In the genomic region with DNA sequence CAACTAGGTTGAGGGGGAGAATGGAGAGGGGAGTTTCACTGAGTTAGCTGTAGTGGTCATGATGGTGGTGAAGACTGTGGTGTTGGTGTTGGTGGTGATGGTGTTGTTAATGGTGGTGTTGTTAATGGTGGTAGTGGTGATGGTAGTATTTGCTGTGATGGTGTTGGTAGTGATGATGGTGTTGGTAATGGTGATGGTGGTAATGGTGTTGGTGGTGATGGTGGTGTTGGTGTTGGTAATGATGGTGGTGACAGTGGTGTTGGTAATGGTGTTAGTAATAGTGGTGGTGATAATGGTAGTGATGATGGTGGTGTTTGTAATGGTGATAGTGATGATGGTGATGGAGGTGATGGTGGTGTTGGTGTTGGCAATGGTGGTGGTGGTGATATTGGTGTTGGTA, we compare ENCODE assay signal across 31 cellular contexts. TPM values are rescaled to one million over a fixed set of nuclear protein-coding genes. Genes with fewer than 3 reads are reported as not detected.
"Had no signal": no experiment of that assay in that cellular context is flagged by ENCODE, and none has a peak within 500 bp of the region (broad histone marks: within the 10 kb centered on the region; RNA-seq: fewer than 3 reads in every experiment).

No MANE protein-coding gene starts in this region.

- H3K27me3 ChIP-seq: esophagus muscularis mucosa, left lung, neutrophil, ovary, sigmoid colon, suprapubic skin, tibial nerve had no signal

- FAIRE-seq: islet of Langerhans, small intestine, urothelium cell line had no signal

- DNase-seq: activated CD4-positive, alpha-beta memory T cell treated with anti-CD3 and anti-CD28 coated beads, Interleukin-2, amount 10 ng/mL, durations not matched to agents 7 days and 5 days; activated CD4-positive, alpha-beta T cell treated with anti-CD3 and anti-CD28 coated beads for 1 hour; activated CD4-positive, alpha-beta T cell treated with anti-CD3 and anti-CD28 coated beads, Interleukin-2, amount 10 ng/mL, durations not matched to agents 7 days and 5 days; activated CD8-positive, alpha-beta memory T cell treated with anti-CD3 and anti-CD28 coated beads, Interleukin-2, amount 50 U/mL, for 48 hours; activated gamma-delta T cell treated with Interleukin-2 at 50 U/mL for 16 hours; activated naive CD4-positive, alpha-beta T cell treated with anti-CD3 and anti-CD28 coated beads, Interleukin-2, amount 50 U/mL, for 16 hours; activated T-cell treated with anti-CD3 and anti-CD28 coated beads, Interleukin-2, amount 50 U/mL, for 24 hours; amygdala; caudate nucleus; cortex of kidney; endodermal cell; foreskin melanocyte; left lung; lower lobe of right lung; mesendoderm; nephron progenitor cell; ovary; sigmoid colon; small intestine; stimulated activated CD4-positive, alpha-beta T cell treated with anti-CD3 and anti-CD28 coated beads, Interleukin-4, amount 100 ng/mL, for 24 hours; T-helper 2 cell had no signal

- ATAC-seq: left lung; lower lobe of right lung; stimulated activated memory B cell treated with anti-CD40 and anti-IgM and Interleukin-4, amounts not matched to agents 10 μg/mL and 1 μg/mL and 100 μg/mL, for 72 hours; WTC11 had no signal

- H3K27ac ChIP-seq: left lung, lower lobe of right lung, neutrophil, ovary, suprapubic skin had no signal

- H3K9me3 ChIP-seq: esophagus muscularis mucosa, left lung, lower lobe of right lung, neutrophil, ovary, sigmoid colon, suprapubic skin, tibial nerve had no signal

- H3K36me3 ChIP-seq: neutrophil, ovary had no signal

- H3K4me3 ChIP-seq: esophagus muscularis mucosa, left lung, lower lobe of right lung, ovary, sigmoid colon, suprapubic skin, tibial nerve had no signal

RNA-seq across cellular contexts. Expression of gene RBP5, which starts 45.6 kb away (rescaled TPM):
- total RNA-seq: chondrocyte, mononuclear cell had no signal
